Comparison of ENCODE assay signal across 8 cellular contexts in the genomic region with DNA sequence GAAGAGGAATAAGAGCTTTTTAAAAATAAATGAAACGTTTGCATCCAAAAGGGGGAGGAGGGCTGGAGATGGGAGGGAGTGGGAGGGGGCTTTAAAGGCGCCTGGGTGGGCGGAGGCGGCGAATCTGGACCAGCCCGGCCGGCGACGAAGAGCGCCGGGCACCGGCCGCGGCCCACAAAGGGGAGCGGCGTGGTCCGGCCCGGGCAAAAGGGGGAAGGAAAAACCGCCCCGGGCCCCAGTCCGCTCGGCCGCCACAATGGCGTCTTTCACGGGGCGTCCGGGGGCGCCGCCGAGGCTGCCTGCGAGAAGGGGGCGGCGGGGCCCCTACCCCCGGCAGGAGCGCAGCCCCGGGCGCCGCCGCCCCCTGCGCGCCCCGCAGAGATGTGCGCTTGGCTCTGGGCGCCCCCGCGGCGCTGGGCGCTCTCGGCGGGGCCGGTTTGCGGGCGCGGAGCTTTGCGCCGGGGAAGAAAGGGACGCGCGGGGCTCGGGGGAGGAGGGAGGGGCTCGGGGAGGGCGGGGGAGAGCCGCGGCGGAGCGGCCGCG.
A peak's percentile ranks its signal among the peaks of the same experiment; 100 is the strongest.
DNase-seq lines count a peak whose midpoint lies in the region; ATAC-seq, FAIRE-seq and TF ChIP-seq lines count a peak whose summit lies in the region.

No MANE protein-coding gene starts in this region.

- H3K27ac ChIP-seq in A549 (peak overlapping the region; percentile 91 to 99), SJCRH30 (no peak overlapping the region), skeletal muscle tissue (ENCODE audit: low read depth, low read length) (no peak overlapping the region)

- intact Hi-C loops in left cardiac atrium (cut with DNase I): loop anchor here (5.0 to 10.0 kb wide), 3 partner anchors 112 to 262 kb away; a partner anchor contains a TSS

- H3K4me1 ChIP-seq in A549: peaks cover 28% of the 10 kb centered on the region
- no peaks in the 10 kb centered on the region for H3K4me1 ChIP-seq in SJCRH30
- peaks cover 7 to 16% (median 13%) of the 10 kb centered on the region in 3 donors for H3K4me1 ChIP-seq in skeletal muscle tissue (ENCODE audit: control insufficient read depth in 3 of 3, insufficient read depth in 3 of 3, low read length in 3 of 3)

- FAIRE-seq in A549 (lab: Jason Lieb, UNC): no peak

- H3K4me3 ChIP-seq in A549 (peak overlapping the region; percentile 63), SJCRH30 (peak overlapping the region; percentile 66), skeletal muscle tissue (ENCODE audit: low read length in 3 of 3) (peak overlapping the region; percentile 30 to 59 (median 47))

- no peak for TF ChIP-seq RAD21 in A549 (conservative IDR thresholded peaks at IDR 0.05 in 1 of 2, IDR thresholded peaks at IDR 0.05 in 1 of 2)

- no peaks in the 10 kb centered on the region for H3K27me3 ChIP-seq in SJCRH30
- H3K27me3 ChIP-seq in skeletal muscle tissue (ENCODE audit: control insufficient read depth in 3 of 3, insufficient read depth in 3 of 3, low read length in 3 of 3): peaks cover 9 to 38% (median 36%) of the 10 kb centered on the region in 3 donors

- POLR2A ChIA-PET in A549 (lab: Yijun Ruan, JAX): interaction anchor here (0.6 to 1.5 kb wide), 6 partner anchors 51 to 221 kb away, joined by 3 to 6 read pairs (median 3); a partner anchor contains a TSS

- 0% methylated on average over 18 of the region's 68 CpGs for WGBS in A549 (ENCODE audit: missing lambda C conversion rate)

- peak overlapping the region; percentile 92 for H3K4me2 ChIP-seq in A549

- CTCF ChIA-PET in A549 (lab: Yijun Ruan, JAX): interaction anchor here (1.1 to 1.4 kb wide), 3 partner anchors 11 to 197 kb away, joined by 3 read pairs; a partner anchor contains a TSS

- H3K9ac ChIP-seq in skeletal muscle tissue (ENCODE audit: low read depth in 1 of 3, low read length in 3 of 3): peak overlapping the region in 1 of 3 donors; percentile 55

- no peak for TF ChIP-seq POLR2A in A549 (IDR thresholded peaks at IDR 0.05; ENCODE audit: low read length)

- no peak for DNase-seq in A549 (ENCODE audit: low read depth in 1 of 2, low spot score in 1 of 2)
- DNase-seq in SJCRH30: peak; percentile 4 to 19
- peak; percentile 34 for DNase-seq in left cardiac atrium
- no peak for DNase-seq in stimulated activated CD4-positive, alpha-beta T cell treated with anti-CD3 and anti-CD28 coated beads, Interleukin-2, amount 100 ng/mL, for 24 hours
- no peak for DNase-seq in GM19238 (ENCODE audit: insufficient read length, low spot score)

- ATAC-seq in A549 (peak; percentile 41 to 56), GM21529 (IDR thresholded peaks at IDR 0.05; ENCODE audit: unreplicated experiment) (peak; percentile 35), left cardiac atrium (peak; percentile 21 to 32), GM21360 (IDR thresholded peaks at IDR 0.05; ENCODE audit: unreplicated experiment) (no peak)

- H3K9me3 ChIP-seq in A549 (no peaks in the 10 kb centered on the region), SJCRH30 (replicated peaks) (no peaks in the 10 kb centered on the region), skeletal muscle tissue (ENCODE audit: control insufficient read depth in 3 of 3, low read length in 3 of 3) (no peaks in the 10 kb centered on the region)

- no peak for TF ChIP-seq EP300 in A549 (IDR thresholded peaks at IDR 0.05)

- no peak for TF ChIP-seq CTCF in A549 (IDR thresholded peaks at IDR 0.05)

- H3K36me3 ChIP-seq in SJCRH30: no peaks in the 10 kb centered on the region
- H3K36me3 ChIP-seq in skeletal muscle tissue (ENCODE audit: control insufficient read depth in 3 of 3, insufficient read depth in 3 of 3, low read length in 3 of 3): no peaks in the 10 kb centered on the region

TF ChIP-seq in A549, 52 proteins besides CTCF, POLR2A, EP300 and RAD21:
- TF ChIP-seq SREBF2 (IDR thresholded peaks at IDR 0.05) (no peak), HDAC2 (IDR thresholded peaks at IDR 0.05) (no peak), FOSL2 (IDR thresholded peaks at IDR 0.05) (no peak), FOSL2 (CRISPR knock-in tag; IDR thresholded peaks at IDR 0.05) (no peak), JUNB (IDR thresholded peaks at IDR 0.05) (no peak), JUN (IDR thresholded peaks at IDR 0.05) (peak in 1 of 2 experiments; percentile 60; a peak in 2 of 5 replicates), HOXB5 (CRISPR knock-in tag; IDR thresholded peaks at IDR 0.05) (no peak)
- TF ChIP-seq, protein P1, sequence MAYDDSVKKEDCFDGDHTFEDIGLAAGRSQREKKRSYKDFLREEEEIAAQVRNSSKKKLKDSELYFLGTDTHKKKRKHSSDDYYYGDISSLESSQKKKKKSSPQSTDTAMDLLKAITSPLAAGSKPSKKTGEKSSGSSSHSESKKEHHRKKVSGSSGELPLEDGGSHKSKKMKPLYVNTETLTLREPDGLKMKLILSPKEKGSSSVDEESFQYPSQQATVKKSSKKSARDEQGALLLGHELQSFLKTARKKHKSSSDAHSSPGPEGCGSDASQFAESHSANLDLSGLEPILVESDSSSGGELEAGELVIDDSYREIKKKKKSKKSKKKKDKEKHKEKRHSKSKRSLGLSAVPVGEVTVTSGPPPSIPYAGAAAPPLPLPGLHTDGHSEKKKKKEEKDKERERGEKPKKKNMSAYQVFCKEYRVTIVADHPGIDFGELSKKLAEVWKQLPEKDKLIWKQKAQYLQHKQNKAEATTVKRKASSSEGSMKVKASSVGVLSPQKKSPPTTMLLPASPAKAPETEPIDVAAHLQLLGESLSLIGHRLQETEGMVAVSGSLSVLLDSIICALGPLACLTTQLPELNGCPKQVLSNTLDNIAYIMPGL (CRISPR knock-in tag; IDR thresholded peaks at IDR 0.05; ENCODE audit: borderline replicate concordance): no peak

Comparison
In these comparisons a context has a peak if more than half of its experiments do, and no peak if none do; other contexts are left out.
1. DNase-seq: peak in SJCRH30 (2 of 2) and left cardiac atrium (single experiment); none in A549 (0 of 2), stimulated activated CD4-positive, alpha-beta T cell treated with anti-CD3 and anti-CD28 coated beads, Interleukin-2, amount 100 ng/mL, for 24 hours (0 of 2) and GM19238 (single experiment).
2. H3K27ac ChIP-seq: peak in A549 (2 of 2); none in SJCRH30 (single experiment) and skeletal muscle tissue (single experiment).
3. Peak in every context shown above with its lines, with median percentiles within 50 percentile points of each other: H3K4me3 ChIP-seq.